ENCODE assay signal across 27 cellular contexts in the genomic region with DNA sequence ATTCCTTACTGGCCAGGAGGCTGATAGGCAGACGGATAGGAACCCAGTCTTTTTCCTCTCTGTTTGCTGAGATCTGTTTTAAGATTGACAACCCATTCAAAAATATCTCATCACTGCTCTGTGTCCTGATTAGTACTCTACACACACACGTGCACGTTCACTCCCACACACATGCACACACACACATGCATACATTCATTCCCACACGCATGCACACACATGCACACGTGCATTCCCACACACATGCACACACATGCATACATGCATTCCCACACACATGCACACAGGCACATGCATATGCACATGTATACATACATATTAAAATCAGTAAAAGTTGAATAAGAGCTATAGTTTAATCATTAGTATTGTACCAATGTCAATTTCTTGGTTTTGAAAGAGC.
"Had no signal": no experiment of that assay in that cellular context is flagged by ENCODE, and none has a peak within 500 bp of the region (broad histone marks: within the 10 kb centered on the region; RNA-seq: fewer than 3 reads in every experiment).

No MANE protein-coding gene starts in this region.

- H3K4me3 ChIP-seq: ascending aorta, breast epithelium, coronary artery, dorsolateral prefrontal cortex, esophagus squamous epithelium, gastroesophageal sphincter, heart right ventricle, hepatocyte had no signal

- DNase-seq: activated B cell treated with CpG ODN at 0.5 μM for 24 hours; activated CD4-positive, alpha-beta memory T cell treated with anti-CD3 and anti-CD28 coated beads for 36 hours; activated CD4-positive, alpha-beta T cell treated with anti-CD3 and anti-CD28 coated beads, Interleukin-2, amount 10 ng/mL, durations not matched to agents 24 days and 14 days; activated CD8-positive, alpha-beta T cell treated with anti-CD3 and anti-CD28 coated beads, Interleukin-2, amount 10 ng/mL, durations not matched to agents 7 days and 5 days; activated effector memory CD4-positive, alpha-beta T cell treated with anti-CD3 and anti-CD28 coated beads, Interleukin-2, amount 50 U/mL, for 16 hours; activated naive CD4-positive, alpha-beta T cell treated with anti-CD3 and anti-CD28 coated beads for 36 hours; activated naive CD8-positive, alpha-beta T cell treated with anti-CD3 and anti-CD28 coated beads for 36 hours; activated naive CD8-positive, alpha-beta T cell treated with anti-CD3 and anti-CD28 coated beads, Interleukin-2, amount 50 U/mL, for 24 hours; activated T-cell treated with anti-CD3 and anti-CD28 coated beads, Interleukin-2, amount 50 U/mL, for 4 hours; dorsolateral prefrontal cortex; effector memory CD4-positive, alpha-beta T cell; endodermal cell; erythroblast; esophagus squamous epithelium; foreskin melanocyte; heart right ventricle; T-helper 1 cell; T-helper 17 cell; T1000; WERI-Rb-1 had no signal

- H3K27me3 ChIP-seq: ascending aorta, breast epithelium, gastroesophageal sphincter had no signal

- H3K9me3 ChIP-seq: ascending aorta, breast epithelium, esophagus squamous epithelium, gastroesophageal sphincter, heart right ventricle had no signal

- H3K27ac ChIP-seq: ascending aorta, breast epithelium, coronary artery, dorsolateral prefrontal cortex, esophagus squamous epithelium, gastroesophageal sphincter, hepatocyte, WERI-Rb-1 had no signal

- H2AFZ ChIP-seq: hepatocyte had no signal

- H3K36me3 ChIP-seq: ascending aorta, breast epithelium, esophagus squamous epithelium, gastroesophageal sphincter, heart right ventricle, WERI-Rb-1 had no signal

- ATAC-seq: activated CD4-positive, CD25-positive, alpha-beta regulatory T cell treated with anti-CD3 and anti-CD28 coated beads, Interleukin-2, amount 50 U/mL, for 24 hours; activated CD8-positive, alpha-beta T cell treated with anti-CD3 and anti-CD28 coated beads, Interleukin-2, amount 10 ng/mL, durations not matched to agents 7 days and 5 days; activated naive CD8-positive, alpha-beta T cell treated with anti-CD3 and anti-CD28 coated beads, Interleukin-2, amount 50 U/mL, for 24 hours; activated T-cell treated with anti-CD3 and anti-CD28 coated beads, Interleukin-2, amount 50 U/mL, for 4 hours; activated T-helper 17 cell treated with anti-CD3 and anti-CD28 coated beads, Interleukin-2, amount 50 U/mL, for 72 hours; gastroesophageal sphincter; T-helper 17 cell had no signal

- H3K79me2 ChIP-seq: hepatocyte had no signal

- H3K4me2 ChIP-seq: hepatocyte had no signal

- H3K4me1 ChIP-seq: ascending aorta, breast epithelium, gastroesophageal sphincter had no signal
